In the genomic region with DNA sequence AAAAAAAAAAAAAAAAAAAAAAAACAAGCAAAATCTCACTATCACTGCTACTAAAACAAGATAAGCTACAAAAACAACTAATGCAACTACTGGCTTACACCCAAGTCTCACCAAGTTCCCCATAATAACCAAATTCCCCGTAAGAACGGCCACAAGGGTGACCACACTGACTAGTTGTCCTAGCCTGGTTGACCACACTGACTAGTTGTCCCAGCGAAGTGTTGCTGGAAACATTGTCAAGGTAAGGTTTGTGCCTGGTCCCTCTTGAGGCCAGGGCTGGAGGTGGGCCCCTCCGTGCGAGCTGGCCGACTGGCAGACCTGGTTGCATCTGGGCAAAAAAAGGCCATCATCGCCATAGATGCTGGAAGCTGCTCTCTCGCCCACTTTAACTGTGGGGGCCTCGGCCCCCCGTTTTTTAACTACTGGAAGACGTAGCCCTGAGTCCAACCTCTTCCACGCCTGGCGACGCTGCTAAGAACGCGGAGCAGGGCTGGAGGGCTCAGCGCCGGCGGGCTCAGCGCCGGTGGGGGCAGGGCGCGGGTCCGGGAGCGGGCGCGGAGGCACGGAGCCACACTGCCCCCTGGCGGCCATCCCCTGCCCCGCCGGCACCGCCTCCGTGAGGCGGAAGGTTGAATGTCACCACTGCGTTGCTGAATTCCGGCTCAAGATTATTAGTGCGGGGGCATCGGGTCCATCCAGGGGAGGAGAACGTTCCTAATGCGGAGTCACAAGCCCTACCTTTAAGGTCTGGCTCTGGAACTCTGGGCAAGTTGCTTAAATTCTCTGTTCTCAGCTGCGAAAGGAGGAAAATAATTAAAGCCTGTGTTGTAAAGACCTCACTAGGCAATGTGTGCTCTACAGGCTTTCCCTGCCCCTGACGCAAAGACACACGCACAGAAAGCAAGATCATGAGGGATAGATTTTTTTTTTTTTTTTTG, we compare ENCODE assay signal across 8 cellular contexts.
DNase-seq lines count a peak whose midpoint lies in the region; ATAC-seq and TF ChIP-seq lines count a peak whose summit lies in the region.

No MANE protein-coding gene starts in this region.

- TF ChIP-seq CTCF in dorsolateral prefrontal cortex (IDR thresholded peaks at IDR 0.05 in 54 of 56, conservative IDR thresholded peaks at IDR 0.05 in 2 of 56; ENCODE audit: low read depth in 1 of 56, partially characterized antibody in 56 of 56) (peak; percentile 75 to 100 (median 99)), lower leg skin (IDR thresholded peaks at IDR 0.05) (peak in 1 of 3 donors; percentile 73)

- no peak for TF ChIP-seq POLR2A in lower leg skin (IDR thresholded peaks at IDR 0.05)

- peak overlapping the region; percentile 19 to 64 (median 48) for H3K4me3 ChIP-seq in dorsolateral prefrontal cortex
- no peak overlapping the region for H3K4me3 ChIP-seq in lower leg skin (ENCODE audit: low read depth, poor library complexity, severe bottlenecking)

- no peaks in the 10 kb centered on the region for H3K27me3 ChIP-seq in dorsolateral prefrontal cortex

- intact Hi-C loops in dorsolateral prefrontal cortex (cut with DNase I): loop anchor here (1.0 to 10.0 kb wide), 10 partner anchors 41 to 903 kb away; partner anchors contain the start of genes ERCC6L2 (in 2 of the 2) and FANCC (in 1 of the 2)
- intact Hi-C loops in lower leg skin (cut with DNase I; ENCODE audit: low total_unique reads): loop anchor here (10.0 kb wide), 1 partner anchor 1553 kb away; no protein-coding TSS in a partner anchor

- H3K27ac ChIP-seq in dorsolateral prefrontal cortex: peak overlapping the region in 57 of 59 donors; percentile 11 to 90 (median 77)

- peak; percentile 78 for ATAC-seq in HG03103 (IDR thresholded peaks at IDR 0.05; ENCODE audit: low read depth, unreplicated experiment)

- DNase-seq in NCI-H1436 (lab: John Stamatoyannopoulos, UW) (peak; percentile 57), NCI-H1436 treated with DMSO at 0.1 percent for 48 hours (lab: John Stamatoyannopoulos, UW) (no peak), NCI-H69 (lab: John Stamatoyannopoulos, UW) (peak; percentile 84), dorsolateral prefrontal cortex (peak; percentile 49 to 84 (median 66)), lower leg skin (ENCODE audit: low spot score in 2 of 2) (peak; percentile 43 to 94)
- DNase-seq in activated CD4-positive, alpha-beta T cell treated with anti-CD3 and anti-CD28 coated beads, Interleukin-2, amount 50 U/mL, for 48 hours: peak; percentile 78 to 81
- DNase-seq in stimulated activated CD4-positive, alpha-beta T cell treated with anti-CD3 and anti-CD28 coated beads, Interleukin-4, amount 100 ng/mL, for 24 hours: peak; percentile 75

- 3 to 6% methylated on average over 37 to 40 of the region's 43 CpGs for WGBS in lower leg skin, 2 donors
